20 cellular contexts compared by ENCODE assay signal in genomic region chr11:86784247-86784681, GRCh38. TPM values are rescaled to one million over a fixed set of nuclear protein-coding genes. Genes with fewer than 3 reads are reported as not detected.
DNase-seq lines count a peak whose midpoint lies in the region; ATAC-seq and TF ChIP-seq lines count a peak whose summit lies in the region.
"Had no signal": no experiment of that assay in that cellular context is flagged by ENCODE, and none has a peak within 500 bp of the region (broad histone marks: within the 10 kb centered on the region; RNA-seq: fewer than 3 reads in every experiment).

No MANE protein-coding gene starts in this region.

- intact Hi-C loops in vagina (cut with DNase I) = no loop called here

- H3K27ac ChIP-seq in HEK293 (ENCODE audit: extremely low read depth, low read depth, low read length) (no peak overlapping the region), vagina (peak overlapping the region; percentile 34)
- H3K27ac ChIP-seq: BLaER1 treated with 17β-estradiol and CSF1 and Interleukin-3, amounts not matched to agents 10 nM and 100 nM; dorsolateral prefrontal cortex; suprapubic skin had no signal

- no peak for TF ChIP-seq POLR2A in vagina (IDR thresholded peaks at IDR 0.05)

- in situ Hi-C loops in KBM-7 (cut with MboI; ENCODE audit: low pct_unique_long_range_greater_than_20kb, low sequenced_read_pairs) = no loop called here

- TF ChIP-seq CTCF in HEK293 (tag by site-specific recombination; IDR thresholded peaks at IDR 0.05) (no peak), vagina (IDR thresholded peaks at IDR 0.05) (no peak)

- H3K4me1 ChIP-seq in HEK293 (ENCODE audit: control insufficient read depth, insufficient read depth, low read length) = no peaks in the 10 kb centered on the region; the same call in 1 of the 2 replicates
- peaks cover 29% of the 10 kb centered on the region for H3K4me1 ChIP-seq in vagina
- H3K4me1 ChIP-seq: BLaER1 treated with 17β-estradiol and CSF1 and Interleukin-3, amounts not matched to agents 10 nM and 100 nM; suprapubic skin had no signal

- H3K4me3 ChIP-seq in HEK293 (ENCODE audit: low read depth, low read length) (no peak overlapping the region), vagina (no peak overlapping the region)
- H3K4me3 ChIP-seq: BLaER1 treated with 17β-estradiol and CSF1 and Interleukin-3, amounts not matched to agents 10 nM and 100 nM; dorsolateral prefrontal cortex; suprapubic skin had no signal

- DNase-seq in SW480 (ENCODE audit: low spot score) (peak; percentile 59), fibroblast of the conjunctiva (ENCODE audit: low read depth) (peak; percentile 65), vagina (ENCODE audit: extremely low spot score in 2 of 2) (no peak), OCI-M2 (lab: John Stamatoyannopoulos, UW; ENCODE audit: unreplicated experiment) (no peak), KBM-7 (no peak)
- DNase-seq: activated naive CD8-positive, alpha-beta T cell treated with anti-CD3 and anti-CD28 coated beads for 36 hours; DMS 273 treated with DMSO at 0.1 percent for 48 hours; dorsolateral prefrontal cortex; KG1; mammary epithelial cell; natural killer cell; NCI-H1092; NCI-H2107; NCI-H524 treated with DMSO at 0.1 percent for 48 hours; stimulated activated CD4-positive, alpha-beta T cell treated with anti-CD3 and anti-CD28 coated beads, Interleukin-4, amount 100 ng/mL, for 4 hours; T1000 had no signal

- H3K9me3 ChIP-seq in HEK293 (ENCODE audit: control insufficient read depth, insufficient read depth, low read depth, low read length) (no peaks in the 10 kb centered on the region), vagina (no peaks in the 10 kb centered on the region)
- H3K9me3 ChIP-seq: BLaER1 treated with 17β-estradiol and CSF1 and Interleukin-3, amounts not matched to agents 10 nM and 100 nM; suprapubic skin had no signal

- no peak for ATAC-seq in GM18858 (IDR thresholded peaks at IDR 0.05; ENCODE audit: unreplicated experiment)
- ATAC-seq: natural killer cell had no signal

- POLR2A ChIA-PET in HEK293 (lab: Yijun Ruan, JAX) = interaction anchor here (0.6 kb wide), 1 partner anchor 103 kb away, joined by 3 read pairs; no protein-coding TSS in a partner anchor

- H3K36me3 ChIP-seq in HEK293 (ENCODE audit: control insufficient read depth in 2 of 2, insufficient read depth in 1 of 2, low read length in 2 of 2) (no peaks in the 10 kb centered on the region), vagina (no peaks in the 10 kb centered on the region)
- H3K36me3 ChIP-seq: BLaER1 treated with 17β-estradiol and CSF1 and Interleukin-3, amounts not matched to agents 10 nM and 100 nM; suprapubic skin had no signal

- CTCF ChIA-PET in HEK293 (lab: Yijun Ruan, JAX) = interaction anchor here (0.7 to 2.1 kb wide), 5 partner anchors 17 to 930 kb away, joined by 3 to 8 read pairs (median 4); no protein-coding TSS in a partner anchor

- no peaks in the 10 kb centered on the region for H3K27me3 ChIP-seq in vagina
- H3K27me3 ChIP-seq: BLaER1 treated with 17β-estradiol and CSF1 and Interleukin-3, amounts not matched to agents 10 nM and 100 nM; suprapubic skin had no signal

TF ChIP-seq in HEK293, 187 proteins besides CTCF, POLR2A, EP300 and RAD21:
- TF ChIP-seq, protein P1, sequence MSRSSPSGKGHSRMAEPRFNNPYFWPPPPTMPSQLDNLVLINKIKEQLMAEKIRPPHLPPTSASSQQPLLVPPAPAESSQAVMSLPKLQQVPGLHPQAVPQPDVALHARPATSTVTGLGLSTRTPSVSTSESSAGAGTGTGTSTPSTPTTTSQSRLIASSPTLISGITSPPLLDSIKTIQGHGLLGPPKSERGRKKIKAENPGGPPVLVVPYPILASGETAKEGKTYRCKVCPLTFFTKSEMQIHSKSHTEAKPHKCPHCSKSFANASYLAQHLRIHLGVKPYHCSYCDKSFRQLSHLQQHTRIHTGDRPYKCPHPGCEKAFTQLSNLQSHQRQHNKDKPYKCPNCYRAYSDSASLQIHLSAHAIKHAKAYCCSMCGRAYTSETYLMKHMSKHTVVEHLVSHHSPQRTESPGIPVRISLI (tag by site-specific recombination; IDR thresholded peaks at IDR 0.05) = no peak
- TF ChIP-seq ZNF677 (tag by site-specific recombination; IDR thresholded peaks at IDR 0.05) = no peak
- TF ChIP-seq KLF17 (tag by site-specific recombination; IDR thresholded peaks at IDR 0.05) = no peak
- no peak for TF ChIP-seq BCL11A (tag by site-specific recombination; IDR thresholded peaks at IDR 0.05; ENCODE audit: low read depth)
- no peak for TF ChIP-seq YY1 (tag by site-specific recombination; IDR thresholded peaks at IDR 0.05)
- 0 out of 2 replicates have a peak, but pooled peaks have one; percentile 35 for TF ChIP-seq ZEB2 (tag by site-specific recombination; IDR thresholded peaks at IDR 0.05)
- TF ChIP-seq, protein P2, sequence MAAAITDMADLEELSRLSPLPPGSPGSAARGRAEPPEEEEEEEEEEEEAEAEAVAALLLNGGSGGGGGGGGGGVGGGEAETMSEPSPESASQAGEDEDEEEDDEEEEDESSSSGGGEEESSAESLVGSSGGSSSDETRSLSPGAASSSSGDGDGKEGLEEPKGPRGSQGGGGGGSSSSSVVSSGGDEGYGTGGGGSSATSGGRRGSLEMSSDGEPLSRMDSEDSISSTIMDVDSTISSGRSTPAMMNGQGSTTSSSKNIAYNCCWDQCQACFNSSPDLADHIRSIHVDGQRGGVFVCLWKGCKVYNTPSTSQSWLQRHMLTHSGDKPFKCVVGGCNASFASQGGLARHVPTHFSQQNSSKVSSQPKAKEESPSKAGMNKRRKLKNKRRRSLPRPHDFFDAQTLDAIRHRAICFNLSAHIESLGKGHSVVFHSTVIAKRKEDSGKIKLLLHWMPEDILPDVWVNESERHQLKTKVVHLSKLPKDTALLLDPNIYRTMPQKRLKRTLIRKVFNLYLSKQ (tag by site-specific recombination; IDR thresholded peaks at IDR 0.05; ENCODE audit: borderline replicate concordance) = no peak
- no peak for TF ChIP-seq ZNF248 (tag by site-specific recombination; IDR thresholded peaks at IDR 0.05)
- TF ChIP-seq ZNF184 (tag by site-specific recombination; IDR thresholded peaks at IDR 0.05) = no peak
- TF ChIP-seq SCRT1 (tag by site-specific recombination; IDR thresholded peaks at IDR 0.05; ENCODE audit: borderline replicate concordance) = peak; percentile 96
- no peak for TF ChIP-seq ZNF16 (tag by site-specific recombination; IDR thresholded peaks at IDR 0.05; ENCODE audit: low read depth)
- no peak for TF ChIP-seq ZNF843 (tag by site-specific recombination; IDR thresholded peaks at IDR 0.05)
- no peak for TF ChIP-seq TSHZ1 (tag by site-specific recombination; IDR thresholded peaks at IDR 0.05; ENCODE audit: borderline replicate concordance)
- TF ChIP-seq OSR2 (tag by site-specific recombination; IDR thresholded peaks at IDR 0.05) = no peak
- peak; percentile 98 for TF ChIP-seq SCRT2 (tag by site-specific recombination; IDR thresholded peaks at IDR 0.05)
TF ChIP-seq in HEK293: peak in this region for 3.

RNA-seq across cellular contexts. Expression of gene PRSS23, which starts 16.1 kb away (rescaled TPM):
- 40.3 TPM for total RNA-seq in vagina

Comparison
In these comparisons a context has a peak if more than half of its experiments do, and no peak if none do; other contexts are left out.
1. DNase-seq: peak in SW480 (single experiment) and fibroblast of the conjunctiva (single experiment); none in vagina (0 of 2), OCI-M2 (single experiment) and KBM-7 (single experiment).